ENCODE assay signal across 14 cellular contexts in genomic region chr6:2498224-2498623, GRCh38.
DNase-seq lines count a peak whose midpoint lies in the region; ATAC-seq and TF ChIP-seq lines count a peak whose summit lies in the region.
"Had no signal": no experiment of that assay in that cellular context is flagged by ENCODE, and none has a peak within 500 bp of the region (broad histone marks: within the 10 kb centered on the region; RNA-seq: fewer than 3 reads in every experiment).

No MANE protein-coding gene starts in this region.

- no peaks in the 10 kb centered on the region for H3K9me2 ChIP-seq in PC-3 (replicated peaks; ENCODE audit: low read length)

- no peaks in the 10 kb centered on the region for H3K9me3 ChIP-seq in PC-3 (ENCODE audit: low read length)
- H3K9me3 ChIP-seq: lower lobe of right lung, neutrophil had no signal

- H3K4me2 ChIP-seq in PC-3 (ENCODE audit: low read length) = no peak overlapping the region

- DNase-seq in NCI-H345 (lab: John Stamatoyannopoulos, UW) = peak; percentile 27
- DNase-seq in NCI-H345 treated with DMSO at 0.1 percent for 48 hours (lab: John Stamatoyannopoulos, UW; ENCODE audit: unreplicated experiment) = no peak
- peak; percentile 65 for DNase-seq in PC-3
- DNase-seq in fibroblast of mammary gland (ENCODE audit: low read depth) = peak; percentile 25
- no peak for DNase-seq in islet precursor cell
- no peak for DNase-seq in CD1c-positive myeloid dendritic cell (ENCODE audit: extremely low spot score)
- DNase-seq: activated T-cell treated with anti-CD3 and anti-CD28 coated beads, Interleukin-2, amount 50 U/mL, for 72 hours; lower lobe of right lung; NCI-H1694; OCI-M1; stimulated activated CD4-positive, alpha-beta T cell treated with anti-CD3 and anti-CD28 coated beads, Interleukin-15, amount 100 ng/mL, for 24 hours had no signal

- H3K36me3 ChIP-seq in PC-3 (ENCODE audit: low read depth, low read length) = no peaks in the 10 kb centered on the region
- H3K36me3 ChIP-seq: lower lobe of right lung, neutrophil had no signal

- no peaks in the 10 kb centered on the region for H4K20me1 ChIP-seq in PC-3 (ENCODE audit: low read length)

- BruUV-seq in PC-3 (replicated peaks; lab: Mats Ljungman, UMichigan) = no TSS peak

- no peaks in the 10 kb centered on the region for H3F3A ChIP-seq in PC-3 (ENCODE audit: low read length, unreplicated experiment)

- H3K4me3 ChIP-seq in PC-3 (ENCODE audit: low read length) (no peak overlapping the region), fibroblast of mammary gland (ENCODE audit: control insufficient read depth, low read depth, low read length) (no peak overlapping the region)
- H3K4me3 ChIP-seq: lower lobe of right lung had no signal

- CTCF ChIA-PET in PC-3 (lab: Charles Lee) = interaction anchor here (0.7 kb wide), 1 partner anchor 34 kb away, joined by 3 read pairs; no protein-coding TSS in a partner anchor

- POLR2A ChIA-PET in PC-3 (lab: Charles Lee; ENCODE audit: unreplicated experiment) = no interaction called here

- no peak overlapping the region for H3K9ac ChIP-seq in PC-3 (ENCODE audit: low read length)

- H3K79me2 ChIP-seq in PC-3 (ENCODE audit: low read length) = no peaks in the 10 kb centered on the region

- no peak overlapping the region for H2AFZ ChIP-seq in PC-3 (ENCODE audit: low read length)

- no peaks in the 10 kb centered on the region for H3K27me3 ChIP-seq in PC-3 (ENCODE audit: low read length)
- H3K27me3 ChIP-seq: neutrophil had no signal

- no peak overlapping the region for H3K27ac ChIP-seq in PC-3 (ENCODE audit: low read length)
- H3K27ac ChIP-seq: lower lobe of right lung, neutrophil had no signal

- intact Hi-C loops in PC-3 (cut with micrococcal nuclease) = no loop called here

- peaks cover 32% of the 10 kb centered on the region for H3K4me1 ChIP-seq in PC-3 (ENCODE audit: insufficient read depth, low read length)
- H3K4me1 ChIP-seq: lower lobe of right lung had no signal

- no peak for TF ChIP-seq CTCF in PC-3 (conservative IDR thresholded peaks at IDR 0.05; ENCODE audit: low read depth, low read length)
- TF ChIP-seq CTCF in fibroblast of mammary gland (conservative IDR thresholded peaks at IDR 0.05; ENCODE audit: control insufficient read depth, insufficient read depth, low read depth, low read length) = no peak

- ATAC-seq in PC-3 (peak; percentile 46; the same call in 1 of the 2 replicates), GM21423 (IDR thresholded peaks at IDR 0.05; ENCODE audit: unreplicated experiment) (no peak), HG03025 (IDR thresholded peaks at IDR 0.05; ENCODE audit: low FRiP score, unreplicated experiment) (no peak)
- ATAC-seq: activated T-cell treated with anti-CD3 and anti-CD28 coated beads, Interleukin-2, amount 50 U/mL, for 72 hours; lower lobe of right lung had no signal

Comparison
In these comparisons a context has a peak if more than half of its experiments do, and no peak if none do; other contexts are left out.
1. DNase-seq: peak in NCI-H345 (single experiment), PC-3 (single experiment) and fibroblast of mammary gland (single experiment); none in NCI-H345 treated with DMSO at 0.1 percent for 48 hours (single experiment), islet precursor cell (single experiment) and CD1c-positive myeloid dendritic cell (single experiment).